ENCODE assay signal across 1 cellular context in genomic region chr19:1422943-1423342, GRCh38.
A peak's percentile ranks its signal among the peaks of the same experiment; 100 is the strongest.
TF ChIP-seq lines count a peak whose summit lies in the region.

No MANE protein-coding gene starts in this region.

TF ChIP-seq in H1, 55 proteins besides CTCF, POLR2A, EP300 and RAD21:
- TF ChIP-seq POLR2AphosphoS5 (IDR thresholded peaks at IDR 0.05; ENCODE audit: low read depth, low read length) (no peak), GTF2F1 (IDR thresholded peaks at IDR 0.05; ENCODE audit: borderline replicate concordance, low read depth, low read length) (no peak), RFX5 (IDR thresholded peaks at IDR 0.05; ENCODE audit: borderline replicate concordance, low read depth, low read length) (no peak), USF2 (IDR thresholded peaks at IDR 0.05; ENCODE audit: low read length) (no peak), EGR1 (IDR thresholded peaks at IDR 0.05; ENCODE audit: borderline replicate concordance, low read depth, low read length) (peak; percentile 76), KDM4A (IDR thresholded peaks at IDR 0.05; ENCODE audit: low read depth, low read length, severe bottlenecking) (no peak)
TF ChIP-seq in H1: peak in this region for 1.
